1 cellular context compared by ENCODE assay signal in genomic region chr21:43728467-43729390, GRCh38.
TF ChIP-seq lines count a peak whose summit lies in the region.

No MANE protein-coding gene starts in this region.

TF ChIP-seq in K562, 482 proteins besides CTCF, POLR2A, EP300 and RAD21 (continued from another document and continues in another):
- peak in 1 of 2 experiments; percentile 97; a peak in 2 of 4 replicates for TF ChIP-seq BCLAF1 (IDR thresholded peaks at IDR 0.05; ENCODE audit: borderline replicate concordance in 1 of 2, control insufficient read depth in 1 of 2, low read depth in 2 of 2, low read length in 1 of 2)
- TF ChIP-seq ZNF133 (CRISPR knock-in tag; IDR thresholded peaks at IDR 0.05) = no peak
- no peak for TF ChIP-seq NELFE (IDR thresholded peaks at IDR 0.05; ENCODE audit: insufficient read depth, insufficient read length)
- no peak for TF ChIP-seq TCF7L2 (IDR thresholded peaks at IDR 0.05; ENCODE audit: low read depth, low read length)
- no peak for TF ChIP-seq FOXM1 (IDR thresholded peaks at IDR 0.05; ENCODE audit: low read depth)
- peak; percentile 55; the same call in 1 of the 2 replicates for TF ChIP-seq FOXM1 (CRISPR knock-in tag; IDR thresholded peaks at IDR 0.05; ENCODE audit: low read depth)
- no peak for TF ChIP-seq ZBTB9 (CRISPR knock-in tag; IDR thresholded peaks at IDR 0.05)
- TF ChIP-seq ILK (tag; IDR thresholded peaks at IDR 0.05; ENCODE audit: borderline replicate concordance, low read depth) = no peak
- peak; percentile 94 for TF ChIP-seq SETDB1 (IDR thresholded peaks at IDR 0.05; ENCODE audit: low read length)
- peak; percentile 96 for TF ChIP-seq MGA (IDR thresholded peaks at IDR 0.05)
- TF ChIP-seq ZNF785 (CRISPR knock-in tag; IDR thresholded peaks at IDR 0.05) = no peak
- peak; percentile 61; the same call in 1 of the 2 replicates for TF ChIP-seq MTA2 (IDR thresholded peaks at IDR 0.05; ENCODE audit: low read depth)
- TF ChIP-seq USF1 (CRISPR knock-in tag; IDR thresholded peaks at IDR 0.05) = peak; percentile 99
- peak; percentile 100 for TF ChIP-seq BHLHE40 (IDR thresholded peaks at IDR 0.05; ENCODE audit: low read length)
- peak; percentile 99 for TF ChIP-seq CXXC5 (CRISPR knock-in tag; IDR thresholded peaks at IDR 0.05)
- TF ChIP-seq RBM34 (IDR thresholded peaks at IDR 0.05; ENCODE audit: borderline replicate concordance, insufficient read depth, low read length) = no peak
- no peak; the same call in 1 of the 2 replicates for TF ChIP-seq ZC3H11A (IDR thresholded peaks at IDR 0.05; ENCODE audit: low read depth, low read length)
- TF ChIP-seq POU5F1 (IDR thresholded peaks at IDR 0.05; ENCODE audit: borderline replicate concordance, low read depth, low read length, partially characterized antibody) = peak; percentile 38
- TF ChIP-seq TEAD4 (IDR thresholded peaks at IDR 0.05; ENCODE audit: low read length) = peak; percentile 87
- TF ChIP-seq TEAD4 (CRISPR knock-in tag; IDR thresholded peaks at IDR 0.05; ENCODE audit: borderline replicate concordance) = peak; percentile 93
- TF ChIP-seq TAF9B (IDR thresholded peaks at IDR 0.05; ENCODE audit: partially characterized antibody) = peak; percentile 100
- no peak for TF ChIP-seq CUX1 (CRISPR knock-in tag; IDR thresholded peaks at IDR 0.05)
- peak in 1 of 2 experiments; percentile 93; a peak in 2 of 4 replicates for TF ChIP-seq KDM4B (IDR thresholded peaks at IDR 0.05; ENCODE audit: borderline replicate concordance in 2 of 2, low read depth in 1 of 2)
- TF ChIP-seq FOXJ2 (tag; IDR thresholded peaks at IDR 0.05) = no peak
- peak; percentile 16 for TF ChIP-seq FOS (IDR thresholded peaks at IDR 0.05; ENCODE audit: extremely low read depth, insufficient read length)
- 0 out of 2 replicates have a peak, but pooled peaks have one; percentile 34 for TF ChIP-seq ZNF830 (CRISPR knock-in tag; IDR thresholded peaks at IDR 0.05)
- TF ChIP-seq KDM1A (IDR thresholded peaks at IDR 0.05) = peak; percentile 71 to 92
- TF ChIP-seq ZNF175 (CRISPR knock-in tag; IDR thresholded peaks at IDR 0.05; ENCODE audit: low read depth) = peak; percentile 80; the same call in 1 of the 2 replicates
- TF ChIP-seq DLX4 (CRISPR knock-in tag; IDR thresholded peaks at IDR 0.05) = no peak
- peak; percentile 61; the same call in 1 of the 2 replicates for TF ChIP-seq PHF21A (IDR thresholded peaks at IDR 0.05; ENCODE audit: borderline replicate concordance, low read depth)
- peak; percentile 75 for TF ChIP-seq NFE2 (IDR thresholded peaks at IDR 0.05; ENCODE audit: low read depth)
- TF ChIP-seq TFAP4 (CRISPR knock-in tag; IDR thresholded peaks at IDR 0.05; ENCODE audit: borderline replicate concordance) = peak; percentile 100
- peak; percentile 84; the same call in 1 of the 2 replicates for TF ChIP-seq TRIM28 (IDR thresholded peaks at IDR 0.05)
- peak; percentile 86; the same call in 1 of the 2 replicates for TF ChIP-seq GATAD2A (IDR thresholded peaks at IDR 0.05)
- TF ChIP-seq GABPA (tag; conservative IDR thresholded peaks at IDR 0.05; ENCODE audit: low read depth) = peak; percentile 97
- no peak for TF ChIP-seq PHB (CRISPR knock-in tag; IDR thresholded peaks at IDR 0.05)
- TF ChIP-seq ZNF224 (CRISPR knock-in tag; IDR thresholded peaks at IDR 0.05) = no peak
- peak; percentile 99 for TF ChIP-seq NCOR1 (IDR thresholded peaks at IDR 0.05)
- TF ChIP-seq HNRNPH1 (optimal IDR thresholded peaks at IDR 0.05; ENCODE audit: low read depth, low read length) = no peak
